9 cellular contexts compared by ENCODE assay signal in genomic region chr16:2719328-2720062, GRCh38. TPM values are rescaled to one million over a fixed set of nuclear protein-coding genes. Genes with fewer than 3 reads are reported as not detected.
A peak's percentile ranks its signal among the peaks of the same experiment; 100 is the strongest.
DNase-seq lines count a peak whose midpoint lies in the region; ATAC-seq lines count a peak whose summit lies in the region.
"Had no signal": no experiment of that assay in that cellular context is flagged by ENCODE, and none has a peak within 500 bp of the region (broad histone marks: within the 10 kb centered on the region; RNA-seq: fewer than 3 reads in every experiment).

No MANE protein-coding gene starts in this region.

- DNase-seq in activated CD4-positive, alpha-beta T cell treated with anti-CD3 and anti-CD28 coated beads, Interleukin-2, amount 10 ng/mL, durations not matched to agents 7 days and 5 days, result no peak
- no peak for DNase-seq in activated CD4-positive, alpha-beta T cell treated with anti-CD3 and anti-CD28 coated beads for 4 hours
- no peak for DNase-seq in activated CD4-positive, alpha-beta memory T cell treated with anti-CD3 and anti-CD28 coated beads for 36 hours
- peak; percentile 78 for DNase-seq in left lobe of liver (ENCODE audit: low spot score)
- no peak for DNase-seq in stimulated activated naive CD8-positive, alpha-beta T cell treated with anti-CD3 and anti-CD28 coated beads, Interleukin-15, amount 100 ng/mL, for 72 hours
- DNase-seq in SKM-1 (lab: John Stamatoyannopoulos, UW; ENCODE audit: unreplicated experiment), result no peak
- DNase-seq in H4 (ENCODE audit: low spot score), result no peak
- DNase-seq: SHP77 had no signal

- H3K4me1 Mint-ChIP-seq in activated CD4-positive, alpha-beta T cell treated with anti-CD3 and anti-CD28 coated beads, Interleukin-2, amount 10 ng/mL, durations not matched to agents 7 days and 5 days, result peaks cover 14% of the 10 kb centered on the region
- peaks cover 6% of the 10 kb centered on the region for H3K4me1 Mint-ChIP-seq in activated CD4-positive, alpha-beta memory T cell treated with anti-CD3 and anti-CD28 coated beads for 36 hours (ENCODE audit: low read depth)
- peaks cover 36% of the 10 kb centered on the region for H3K4me1 Mint-ChIP-seq in stimulated activated naive CD8-positive, alpha-beta T cell treated with anti-CD3 and anti-CD28 coated beads, Interleukin-15, amount 100 ng/mL, for 72 hours

- peak overlapping the region; percentile 40 for H3K4me3 Mint-ChIP-seq in activated CD4-positive, alpha-beta T cell treated with anti-CD3 and anti-CD28 coated beads, Interleukin-2, amount 10 ng/mL, durations not matched to agents 7 days and 5 days
- peak overlapping the region; percentile 46 for H3K4me3 Mint-ChIP-seq in activated CD4-positive, alpha-beta memory T cell treated with anti-CD3 and anti-CD28 coated beads for 36 hours
- peak overlapping the region; percentile 37 to 92 for H3K4me3 Mint-ChIP-seq in stimulated activated naive CD8-positive, alpha-beta T cell treated with anti-CD3 and anti-CD28 coated beads, Interleukin-15, amount 100 ng/mL, for 72 hours

- no peaks in the 10 kb centered on the region for H3K9me3 Mint-ChIP-seq in activated CD4-positive, alpha-beta T cell treated with anti-CD3 and anti-CD28 coated beads, Interleukin-2, amount 10 ng/mL, durations not matched to agents 7 days and 5 days
- H3K9me3 Mint-ChIP-seq in activated CD4-positive, alpha-beta memory T cell treated with anti-CD3 and anti-CD28 coated beads for 36 hours, result no peaks in the 10 kb centered on the region
- H3K9me3 Mint-ChIP-seq in stimulated activated naive CD8-positive, alpha-beta T cell treated with anti-CD3 and anti-CD28 coated beads, Interleukin-15, amount 100 ng/mL, for 72 hours, result no peaks in the 10 kb centered on the region

- no peaks in the 10 kb centered on the region for H3K36me3 Mint-ChIP-seq in activated CD4-positive, alpha-beta T cell treated with anti-CD3 and anti-CD28 coated beads, Interleukin-2, amount 10 ng/mL, durations not matched to agents 7 days and 5 days (ENCODE audit: low read depth)
- no peaks in the 10 kb centered on the region for H3K36me3 Mint-ChIP-seq in activated CD4-positive, alpha-beta memory T cell treated with anti-CD3 and anti-CD28 coated beads for 36 hours

- H3K27ac Mint-ChIP-seq in activated CD4-positive, alpha-beta T cell treated with anti-CD3 and anti-CD28 coated beads, Interleukin-2, amount 10 ng/mL, durations not matched to agents 7 days and 5 days, result no peak overlapping the region
- no peak overlapping the region for H3K27ac Mint-ChIP-seq in activated CD4-positive, alpha-beta memory T cell treated with anti-CD3 and anti-CD28 coated beads for 36 hours
- no peak overlapping the region for H3K27ac Mint-ChIP-seq in stimulated activated naive CD8-positive, alpha-beta T cell treated with anti-CD3 and anti-CD28 coated beads, Interleukin-15, amount 100 ng/mL, for 72 hours

- POLR2A ChIA-PET in activated CD4-positive, alpha-beta T cell treated with anti-CD3 and anti-CD28 coated beads, Interleukin-2, amount 10 ng/mL, durations not matched to agents 7 days and 5 days (lab: Charles Lee), result interaction anchor here (1.0 kb wide), 1 partner anchor 37 kb away, joined by 3 read pairs; the partner anchor contains the start of gene KCTD5
- POLR2A ChIA-PET in activated CD4-positive, alpha-beta memory T cell treated with anti-CD3 and anti-CD28 coated beads for 36 hours (lab: Charles Lee), result no interaction called here

- intact Hi-C loops in activated CD4-positive, alpha-beta memory T cell treated with anti-CD3 and anti-CD28 coated beads for 36 hours (cut with micrococcal nuclease), result loop anchor here (2.0 to 10.0 kb wide), 2 partner anchors 37 to 55 kb away; partner anchors contain the start of gene KCTD5

- peaks cover 5% of the 10 kb centered on the region for H3K27me3 Mint-ChIP-seq in activated CD4-positive, alpha-beta T cell treated with anti-CD3 and anti-CD28 coated beads, Interleukin-2, amount 10 ng/mL, durations not matched to agents 7 days and 5 days
- H3K27me3 Mint-ChIP-seq in activated CD4-positive, alpha-beta memory T cell treated with anti-CD3 and anti-CD28 coated beads for 36 hours, result peaks cover 4% of the 10 kb centered on the region
- H3K27me3 Mint-ChIP-seq in stimulated activated naive CD8-positive, alpha-beta T cell treated with anti-CD3 and anti-CD28 coated beads, Interleukin-15, amount 100 ng/mL, for 72 hours, result peaks cover 22% of the 10 kb centered on the region

- CTCF ChIA-PET in activated CD4-positive, alpha-beta T cell treated with anti-CD3 and anti-CD28 coated beads, Interleukin-2, amount 10 ng/mL, durations not matched to agents 7 days and 5 days (lab: Charles Lee), result interaction anchor here (0.8 to 1.4 kb wide), 3 partner anchors 21 to 27 kb away, joined by 4 to 5 read pairs (median 4); no protein-coding TSS in a partner anchor
- CTCF ChIA-PET in activated CD4-positive, alpha-beta memory T cell treated with anti-CD3 and anti-CD28 coated beads for 36 hours (lab: Charles Lee), result no interaction called here

- ATAC-seq in left lobe of liver (peak; percentile 82), GM19452 (IDR thresholded peaks at IDR 0.05; ENCODE audit: unreplicated experiment) (no peak)
- ATAC-seq in stimulated activated naive CD8-positive, alpha-beta T cell treated with anti-CD3 and anti-CD28 coated beads, Interleukin-15, amount 100 ng/mL, for 72 hours, result no peak

RNA-seq across cellular contexts. Expression of gene PRSS27, which starts 0.5 kb away (rescaled TPM):
- total RNA-seq in activated CD4-positive, alpha-beta T cell treated with anti-CD3 and anti-CD28 coated beads, Interleukin-2, amount 10 ng/mL, durations not matched to agents 7 days and 5 days, result 1 to 10 TPM; 1.5 to 1.7 TPM
- total RNA-seq in activated CD4-positive, alpha-beta memory T cell treated with anti-CD3 and anti-CD28 coated beads for 36 hours, result 1 to 10 TPM; 1.6 to 2.4 TPM
- 0.45 TPM for total RNA-seq in left lobe of liver
- total RNA-seq in H4 (2014; rRNA removed; shearing (Covaris generic)), result 0.02 and 0.46 TPM in 2 replicates

RNA-seq across cellular contexts. Expression of gene SRRM2, which starts 32.9 kb away (rescaled TPM):
- 100 to 1,000 TPM; 512 to 565 TPM for total RNA-seq in activated CD4-positive, alpha-beta T cell treated with anti-CD3 and anti-CD28 coated beads, Interleukin-2, amount 10 ng/mL, durations not matched to agents 7 days and 5 days
- 100 to 1,000 TPM; 483 to 526 TPM for total RNA-seq in activated CD4-positive, alpha-beta memory T cell treated with anti-CD3 and anti-CD28 coated beads for 36 hours
- 378 TPM for total RNA-seq in left lobe of liver
- 16.1 and 19.2 TPM in 2 replicates for total RNA-seq in H4 (2014; rRNA removed; shearing (Covaris generic))

RNA-seq across cellular contexts. Expression of gene KCTD5, which starts 37.2 kb away (rescaled TPM):
- total RNA-seq in activated CD4-positive, alpha-beta T cell treated with anti-CD3 and anti-CD28 coated beads, Interleukin-2, amount 10 ng/mL, durations not matched to agents 7 days and 5 days, result 10 to 100 TPM; 31.6 to 34.4 TPM
- total RNA-seq in activated CD4-positive, alpha-beta memory T cell treated with anti-CD3 and anti-CD28 coated beads for 36 hours, result 10 to 100 TPM; 61.8 to 62.7 TPM
- 7.8 TPM for total RNA-seq in left lobe of liver
- total RNA-seq in H4 (2014; rRNA removed; shearing (Covaris generic)), result 25.3 and 49.7 TPM in 2 replicates

RNA-seq across cellular contexts. Expression of gene ELOB, which starts 57.6 kb away (rescaled TPM):
- 100 to 1,000 TPM; 224 to 249 TPM for total RNA-seq in activated CD4-positive, alpha-beta T cell treated with anti-CD3 and anti-CD28 coated beads, Interleukin-2, amount 10 ng/mL, durations not matched to agents 7 days and 5 days
- 100 to 1,000 TPM; 165 to 175 TPM for total RNA-seq in activated CD4-positive, alpha-beta memory T cell treated with anti-CD3 and anti-CD28 coated beads for 36 hours
- total RNA-seq in left lobe of liver, result 117 TPM
- total RNA-seq in H4 (2014; rRNA removed; shearing (Covaris generic)), result 495 and 562 TPM in 2 replicates

Comparison
In these comparisons a context has a peak if more than half of its experiments do, and no peak if none do; other contexts are left out.
1. RNA of gene SRRM2, which starts 32.9 kb away (total RNA-seq): 512 to 565 TPM in activated CD4-positive, alpha-beta T cell treated with anti-CD3 and anti-CD28 coated beads, Interleukin-2, amount 10 ng/mL, durations not matched to agents 7 days and 5 days, 483 to 526 TPM in activated CD4-positive, alpha-beta memory T cell treated with anti-CD3 and anti-CD28 coated beads for 36 hours and 378 TPM in left lobe of liver (single experiment); 16.1 to 19.2 TPM in H4; every median in the first group is over 10 times any median in the second.
2. Peak in every context shown above with its lines, with median percentiles within 50 percentile points of each other: H3K4me3 Mint-ChIP-seq.